Comparison of ENCODE assay signal across 9 cellular contexts in the genomic region with DNA sequence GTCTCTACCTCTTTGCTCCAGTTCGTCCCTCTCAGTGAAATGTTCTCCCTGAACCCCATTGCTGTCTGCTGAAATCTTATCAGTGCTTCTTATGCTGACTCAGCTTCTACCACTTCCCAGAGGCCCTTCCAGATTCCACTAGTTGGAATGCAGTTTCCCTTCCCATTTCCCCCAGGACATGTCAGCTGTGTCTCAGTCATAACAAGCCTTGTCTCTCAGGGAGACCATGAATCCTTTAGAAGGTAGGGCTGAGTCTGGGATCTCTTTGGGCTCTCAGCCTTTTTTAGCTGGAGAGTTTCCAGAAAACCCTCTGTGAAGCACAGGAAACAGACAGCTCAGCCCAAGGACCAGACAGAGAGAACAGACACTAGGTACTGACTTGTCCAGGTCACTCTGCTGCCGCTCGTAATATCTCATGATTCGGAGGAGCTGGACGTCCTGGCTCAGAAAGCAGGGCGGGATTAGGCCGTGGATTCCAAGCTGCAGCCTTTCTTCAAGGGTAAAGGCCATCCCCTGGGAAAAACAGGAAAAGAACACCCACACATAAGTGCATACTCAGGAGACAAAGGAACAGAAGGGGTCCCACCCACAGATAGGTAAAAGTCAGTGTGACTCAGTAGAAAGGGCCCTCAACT.
DNase-seq lines count a peak whose midpoint lies in the region; TF ChIP-seq lines count a peak whose summit lies in the region.
"Had no signal": no experiment of that assay in that cellular context is flagged by ENCODE, and none has a peak within 500 bp of the region (broad histone marks: within the 10 kb centered on the region; RNA-seq: fewer than 3 reads in every experiment).

No MANE protein-coding gene starts in this region.

- peak; percentile 50 for DNase-seq in adipocyte (ENCODE audit: low read depth)
- peak; percentile 74 for DNase-seq in foreskin melanocyte
- DNase-seq in osteocyte (ENCODE audit: extremely low spot score, unreplicated experiment), result no peak
- DNase-seq in effector memory CD4-positive, alpha-beta T cell, result no peak
- no peak for DNase-seq in DMS53 (lab: John Stamatoyannopoulos, UW)
- no peak for DNase-seq in NCI-H2029 (lab: John Stamatoyannopoulos, UW)
- DNase-seq in NCI-H345 (lab: John Stamatoyannopoulos, UW), result no peak

- no peak overlapping the region for H3K4me3 Mint-ChIP-seq in osteocyte (ENCODE audit: unreplicated experiment)
- H3K4me3 Mint-ChIP-seq: activated naive CD8-positive, alpha-beta T cell had no signal

- H3K36me3 ChIP-seq in ACC112 (ENCODE audit: insufficient read depth, low read length) (peaks cover 23% of the 10 kb centered on the region; the same call in 1 of the 2 replicates), adipocyte (ENCODE audit: control insufficient read depth, insufficient read depth, low read length, severe bottlenecking) (no peaks in the 10 kb centered on the region)
- H3K36me3 ChIP-seq in effector memory CD4-positive, alpha-beta T cell (ENCODE audit: control insufficient read depth, insufficient read depth, low read length), result no peaks in the 10 kb centered on the region

- peaks cover 12% of the 10 kb centered on the region for H3K9me3 Mint-ChIP-seq in osteocyte (ENCODE audit: unreplicated experiment)

- peaks cover 27% of the 10 kb centered on the region for H3K4me1 ChIP-seq in ACC112 (ENCODE audit: control insufficient read depth, insufficient read depth, low read length, unreplicated experiment)
- H3K4me1 ChIP-seq in adipocyte (ENCODE audit: control insufficient read depth, insufficient read depth, low read length), result peaks cover 39% of the 10 kb centered on the region
- no peaks in the 10 kb centered on the region for H3K4me1 ChIP-seq in effector memory CD4-positive, alpha-beta T cell (ENCODE audit: control insufficient read depth, insufficient read depth, low read length, poor library complexity, severe bottlenecking)

- H3K27ac Mint-ChIP-seq in osteocyte (ENCODE audit: unreplicated experiment), result peak overlapping the region; percentile 94
- H3K27ac Mint-ChIP-seq: activated naive CD8-positive, alpha-beta T cell had no signal

- H3K4me1 Mint-ChIP-seq in osteocyte (ENCODE audit: unreplicated experiment), result peaks cover 20% of the 10 kb centered on the region

- no peaks in the 10 kb centered on the region for H3K9me3 ChIP-seq in adipocyte (ENCODE audit: control insufficient read depth, low read length)
- H3K9me3 ChIP-seq in effector memory CD4-positive, alpha-beta T cell (ENCODE audit: control insufficient read depth, low read length), result no peaks in the 10 kb centered on the region

- H3K4me3 ChIP-seq in ACC112 (ENCODE audit: low read depth, low read length) (peak overlapping the region; percentile 9; the same call in 1 of the 2 replicates), adipocyte (ENCODE audit: low read length) (peak overlapping the region; percentile 51)
- H3K4me3 ChIP-seq in effector memory CD4-positive, alpha-beta T cell (ENCODE audit: insufficient read depth, low read depth, low read length, poor library complexity, severe bottlenecking), result no peak overlapping the region

- H2AFZ ChIP-seq in ACC112 (ENCODE audit: low read length, unreplicated experiment), result no peak overlapping the region

- H3K27ac ChIP-seq in ACC112 (ENCODE audit: low read depth, low read length), result peak overlapping the region; percentile 93
- H3K27ac ChIP-seq in effector memory CD4-positive, alpha-beta T cell (ENCODE audit: insufficient read depth, low read length, poor library complexity, severe bottlenecking), result no peak overlapping the region

- H3K36me3 Mint-ChIP-seq in osteocyte (ENCODE audit: unreplicated experiment), result peaks cover 8% of the 10 kb centered on the region
- H3K36me3 Mint-ChIP-seq: activated naive CD8-positive, alpha-beta T cell had no signal

- H3K27me3 Mint-ChIP-seq in osteocyte (ENCODE audit: unreplicated experiment), result no peaks in the 10 kb centered on the region

- H3K27me3 ChIP-seq in ACC112 (ENCODE audit: insufficient read depth, low read length), result no peaks in the 10 kb centered on the region
- no peaks in the 10 kb centered on the region for H3K27me3 ChIP-seq in adipocyte (replicated peaks; ENCODE audit: control insufficient read depth, insufficient read depth, low read length)
- no peaks in the 10 kb centered on the region for H3K27me3 ChIP-seq in effector memory CD4-positive, alpha-beta T cell (replicated peaks; ENCODE audit: control insufficient read depth, insufficient read depth, low read length, poor library complexity, severe bottlenecking)

- no peak for TF ChIP-seq CTCF in osteocyte (IDR thresholded peaks at IDR 0.05)

- no peaks in the 10 kb centered on the region for H3K79me2 ChIP-seq in ACC112 (ENCODE audit: control insufficient read depth, insufficient read depth, low read length, unreplicated experiment)

- peak overlapping the region; percentile 66 for H3K9ac ChIP-seq in adipocyte (ENCODE audit: low read length)

Comparison
In these comparisons a context has a peak if more than half of its experiments do, and no peak if none do; other contexts are left out.
1. DNase-seq: peak in adipocyte (single experiment) and foreskin melanocyte (single experiment); none in osteocyte (single experiment), effector memory CD4-positive, alpha-beta T cell (0 of 3), DMS53 (single experiment), NCI-H2029 (single experiment) and NCI-H345 (single experiment).